9 cellular contexts compared by ENCODE assay signal in genomic region chr2:218465987-218466633, GRCh38. TPM values are rescaled to one million over a fixed set of nuclear protein-coding genes. Genes with fewer than 3 reads are reported as not detected.
DNase-seq lines count a peak whose midpoint lies in the region; ATAC-seq and TF ChIP-seq lines count a peak whose summit lies in the region.
"Had no signal": no experiment of that assay in that cellular context is flagged by ENCODE, and none has a peak within 500 bp of the region (broad histone marks: within the 10 kb centered on the region; RNA-seq: fewer than 3 reads in every experiment).

No MANE protein-coding gene starts in this region.

- H3K27me3 ChIP-seq in ovary = no peaks in the 10 kb centered on the region

- no peak for TF ChIP-seq POLR2A in ovary (IDR thresholded peaks at IDR 0.05)

- ATAC-seq in esophagus mucosa (peak; percentile 42), HG03521 (IDR thresholded peaks at IDR 0.05; ENCODE audit: unreplicated experiment) (no peak), HG03354 (IDR thresholded peaks at IDR 0.05; ENCODE audit: poor library complexity, severe bottlenecking, unreplicated experiment) (no peak)

- H3K9me3 ChIP-seq in ovary = no peaks in the 10 kb centered on the region

- no peaks in the 10 kb centered on the region for H3K36me3 ChIP-seq in ovary

- WGBS in ovary, 3 donors = 6 to 13% (median 7%) methylated on average over 3 of the region's 3 CpGs

- DNase-seq in EL (peak; percentile 7), NCI-H69 (lab: John Stamatoyannopoulos, UW) (peak; percentile 12), ovary (no peak), NCI-H1930 (lab: John Stamatoyannopoulos, UW) (no peak), SHP77 treated with DMSO at 0.1 percent for 48 hours (lab: John Stamatoyannopoulos, UW) (no peak)
- DNase-seq: naive B cell had no signal

- H3K27ac ChIP-seq in ovary = no peak overlapping the region

- no peak for TF ChIP-seq EP300 in ovary (IDR thresholded peaks at IDR 0.05)

- intact Hi-C loops in ovary (cut with DNase I) = loop anchor here in 3 of 4 donors (5.0 to 10.0 kb wide), 4 partner anchors 59 to 191 kb away; partner anchors contain the start of genes AAMP (in 1 of the 3), PNKD (in 1 of the 3) and TMBIM1 (in 1 of the 3)

- no peaks in the 10 kb centered on the region for H3K4me1 ChIP-seq in ovary (ENCODE audit: insufficient read depth)

- H3K4me3 ChIP-seq in ovary = no peak overlapping the region

- TF ChIP-seq CTCF in ovary (IDR thresholded peaks at IDR 0.05) = peak in 2 of 3 donors; percentile 6 to 41

RNA-seq across cellular contexts. Expression of gene VIL1, which starts 47.2 kb away (rescaled TPM):
- total RNA-seq in esophagus mucosa = not detected
- 1 to 10 TPM in 1 of 7 donors, under 1 TPM in 1, not detected in 5; 0.38 to 1.3 TPM for total RNA-seq in ovary
- under 1 TPM in 1 of 2 donors, not detected in 1; 0.05 TPM for polyA plus RNA-seq in ovary

Comparison
In these comparisons a context has a peak if more than half of its experiments do, and no peak if none do; other contexts are left out.
1. DNase-seq: peak in EL (single experiment) and NCI-H69 (single experiment); none in ovary (0 of 5), NCI-H1930 (0 of 2) and SHP77 treated with DMSO at 0.1 percent for 48 hours (single experiment).